In genomic region chr3:114056130-114057010, GRCh38 we compare ENCODE assay signal across 8 cellular contexts. TPM values are rescaled to one million over a fixed set of nuclear protein-coding genes. Genes with fewer than 3 reads are reported as not detected.
A peak's percentile ranks its signal among the peaks of the same experiment; 100 is the strongest.
DNase-seq lines count a peak whose midpoint lies in the region; ATAC-seq and TF ChIP-seq lines count a peak whose summit lies in the region.

Gene CCDC191 (minus strand): TSS chr3:114056526. CDS start chr3:114056466, 60 bp downstream.
Gene QTRT2 (plus strand): TSS chr3:114056737. CDS start chr3:114065258, 8,521 bp downstream.

- peak within 1 kb of the TSS; percentile 96 for H3K4me3 ChIP-seq in AG09309 (ENCODE audit: control insufficient read depth, low read depth, low read length)

- ATAC-seq in GM19023 (IDR thresholded peaks at IDR 0.05; ENCODE audit: unreplicated experiment) (peak; percentile 98), HG03196 (IDR thresholded peaks at IDR 0.05; ENCODE audit: unreplicated experiment) (peak; percentile 99), activated B cell treated with CpG ODN at 0.5 μM for 24 hours (ENCODE audit: low read depth) (peak; percentile 95)

- no peaks in the 10 kb centered on the region for H3K9me3 Mint-ChIP-seq in activated B cell treated with CpG ODN at 0.5 μM for 24 hours

- DNase-seq in AG09309 (ENCODE audit: low read depth) (peak; percentile 97), NCI-H226 (peak; percentile 100), activated B cell treated with CpG ODN at 0.5 μM for 24 hours (peak; percentile 89), inferior parietal cortex (ENCODE audit: extremely low spot score) (peak; percentile 100), smooth muscle cell of the brain vasculature (ENCODE audit: low read depth, low spot score) (peak; percentile 96)
- peak; percentile 98 for DNase-seq in central memory CD4-positive, alpha-beta T cell

- peaks cover 38% of the 10 kb centered on the region for H3K36me3 Mint-ChIP-seq in activated B cell treated with CpG ODN at 0.5 μM for 24 hours (ENCODE audit: low read depth)

- TF ChIP-seq CTCF in AG09309 (IDR thresholded peaks at IDR 0.05; ENCODE audit: control insufficient read depth, insufficient read depth, low read depth, low read length, missing control alignments) (no peak), activated B cell treated with CpG ODN at 0.5 μM for 24 hours (IDR thresholded peaks at IDR 0.05) (no peak)

- CTCF ChIA-PET in activated B cell treated with CpG ODN at 0.5 μM for 24 hours (lab: Charles Lee): interaction anchor here (0.7 to 1.9 kb wide), 3 partner anchors 46 to 75 kb away, joined by 3 to 14 read pairs (median 6); no protein-coding TSS in a partner anchor

- peaks cover 3% of the 10 kb centered on the region for H3K27me3 Mint-ChIP-seq in activated B cell treated with CpG ODN at 0.5 μM for 24 hours

- intact Hi-C loops in activated B cell treated with CpG ODN at 0.5 μM for 24 hours (cut with micrococcal nuclease): loop anchor here (1.0 to 2.0 kb wide), 13 partner anchors 51 to 1728 kb away; partner anchors contain the start of genes GRAMD1C, NAA50, SPICE1 and USF3

- peak within 1 kb of the TSS; percentile 99 for H3K4me3 Mint-ChIP-seq in activated B cell treated with CpG ODN at 0.5 μM for 24 hours

- H3K27ac Mint-ChIP-seq in activated B cell treated with CpG ODN at 0.5 μM for 24 hours: peak within 1 kb of the TSS; percentile 99

- POLR2A ChIA-PET in activated B cell treated with CpG ODN at 0.5 μM for 24 hours (lab: Charles Lee): interaction anchor here (0.6 to 4.6 kb wide), 15 partner anchors 46 to 1728 kb away, joined by 3 to 53 read pairs (median 3); partner anchors contain the start of genes ATP6V1A, NAA50 and USF3

- H3K4me1 Mint-ChIP-seq in activated B cell treated with CpG ODN at 0.5 μM for 24 hours: peaks cover 55% of the 10 kb centered on the region

RNA-seq across cellular contexts. Expression of gene CCDC191, which starts in this region (rescaled TPM):
- total RNA-seq in activated B cell treated with CpG ODN at 0.5 μM for 24 hours: 14.7 and 17.2 TPM in 2 replicates

RNA-seq across cellular contexts. Expression of gene QTRT2, which starts in this region (rescaled TPM):
- total RNA-seq in activated B cell treated with CpG ODN at 0.5 μM for 24 hours: 63.1 and 75.5 TPM in 2 replicates

Comparison
In these comparisons a context has a peak if more than half of its experiments do, and no peak if none do; other contexts are left out.
1. Peak in every context shown above with its lines: DNase-seq, ATAC-seq and H3K4me3 ChIP-seq.